ENCODE assay signal across 14 cellular contexts in the genomic region with DNA sequence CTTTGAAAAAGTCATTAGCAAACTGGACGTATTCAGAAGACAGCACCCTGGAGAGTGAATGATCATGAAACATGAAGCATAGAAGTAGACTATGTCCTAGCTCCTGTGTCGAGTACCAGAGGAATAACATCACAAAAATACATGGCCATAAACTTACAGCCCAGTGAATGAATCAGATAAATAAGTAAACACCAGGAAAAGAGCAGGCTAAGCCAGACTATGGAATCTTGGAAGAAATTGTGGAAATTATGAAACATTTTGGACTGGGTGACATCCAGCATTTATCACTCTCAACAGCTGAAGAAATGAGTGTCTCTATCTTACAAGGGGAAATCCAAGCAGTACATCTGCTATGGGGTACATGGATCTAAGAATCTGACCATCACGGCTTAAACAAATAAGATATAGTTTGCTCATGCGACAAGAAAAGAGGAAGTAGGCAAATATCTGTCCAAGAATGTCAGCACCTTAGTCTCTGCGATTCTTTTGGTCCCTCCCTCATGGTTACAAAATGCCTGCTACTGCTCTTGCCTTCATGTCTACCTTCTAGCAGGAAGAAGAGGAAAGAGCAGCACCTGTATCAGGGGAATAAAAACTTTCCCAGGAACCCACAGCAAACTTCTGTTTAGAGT.
DNase-seq lines count a peak whose midpoint lies in the region; ATAC-seq and TF ChIP-seq lines count a peak whose summit lies in the region.
"Had no signal": no experiment of that assay in that cellular context is flagged by ENCODE, and none has a peak within 500 bp of the region (broad histone marks: within the 10 kb centered on the region; RNA-seq: fewer than 3 reads in every experiment).

No MANE protein-coding gene starts in this region.

- no peak overlapping the region for H3K4me3 ChIP-seq in colonic mucosa
- H3K4me3 ChIP-seq: coronary artery, esophagus squamous epithelium had no signal

- POLR2A ChIA-PET in activated CD8-positive, alpha-beta T cell treated with anti-CD3 and anti-CD28 coated beads for 36 hours (lab: Charles Lee), result no interaction called here
- POLR2A ChIA-PET in activated CD8-positive, alpha-beta T cell treated with anti-CD3 and anti-CD28 coated beads, Interleukin-2, amount 10 ng/mL, durations not matched to agents 7 days and 5 days (lab: Charles Lee), result no interaction called here

- no peaks in the 10 kb centered on the region for H3K36me3 ChIP-seq in colonic mucosa
- H3K36me3 ChIP-seq: esophagus squamous epithelium had no signal

- H3K4me3 Mint-ChIP-seq in activated CD8-positive, alpha-beta T cell treated with anti-CD3 and anti-CD28 coated beads for 36 hours, result no peak overlapping the region
- H3K4me3 Mint-ChIP-seq in activated CD8-positive, alpha-beta T cell treated with anti-CD3 and anti-CD28 coated beads, Interleukin-2, amount 10 ng/mL, durations not matched to agents 7 days and 5 days, result no peak overlapping the region
- H3K4me3 Mint-ChIP-seq: activated CD4-positive, alpha-beta memory T cell treated with anti-CD3 and anti-CD28 coated beads for 36 hours; stimulated activated effector memory CD8-positive, alpha-beta T cell treated with anti-CD3 and anti-CD28 coated beads, Interleukin-12 subunit alpha, Interleukin-12 subunit beta, amount 100 ng/mL, for 72 hours had no signal

- TF ChIP-seq CTCF in activated CD8-positive, alpha-beta T cell treated with anti-CD3 and anti-CD28 coated beads for 36 hours (IDR thresholded peaks at IDR 0.05), result no peak
- no peak for TF ChIP-seq CTCF in colonic mucosa (IDR thresholded peaks at IDR 0.05)

- no peak overlapping the region for H3K27ac ChIP-seq in colonic mucosa
- H3K27ac ChIP-seq: coronary artery, esophagus squamous epithelium had no signal

- no peak for TF ChIP-seq POLR2A in GM18505 (IDR thresholded peaks at IDR 0.05; ENCODE audit: borderline replicate concordance, extremely low read depth, insufficient read depth, insufficient read length)

- peaks cover 34% of the 10 kb centered on the region for H3K4me1 Mint-ChIP-seq in activated CD8-positive, alpha-beta T cell treated with anti-CD3 and anti-CD28 coated beads for 36 hours (ENCODE audit: low read depth)
- H3K4me1 Mint-ChIP-seq in activated CD8-positive, alpha-beta T cell treated with anti-CD3 and anti-CD28 coated beads, Interleukin-2, amount 10 ng/mL, durations not matched to agents 7 days and 5 days (ENCODE audit: low read depth), result peaks cover 12% of the 10 kb centered on the region

- CTCF ChIA-PET in activated CD8-positive, alpha-beta T cell treated with anti-CD3 and anti-CD28 coated beads for 36 hours (lab: Charles Lee), result no interaction called here
- CTCF ChIA-PET in activated CD8-positive, alpha-beta T cell treated with anti-CD3 and anti-CD28 coated beads, Interleukin-2, amount 10 ng/mL, durations not matched to agents 7 days and 5 days (lab: Charles Lee), result no interaction called here

- intact Hi-C loops in activated CD8-positive, alpha-beta T cell treated with anti-CD3 and anti-CD28 coated beads for 36 hours (cut with micrococcal nuclease), result loop anchor here (10.0 kb wide), 1 partner anchor 559 kb away; no protein-coding TSS in a partner anchor
- intact Hi-C loops in colonic mucosa (cut with DNase I), result no loop called here

- no peaks in the 10 kb centered on the region for H3K36me3 Mint-ChIP-seq in activated CD8-positive, alpha-beta T cell treated with anti-CD3 and anti-CD28 coated beads for 36 hours (ENCODE audit: low read depth)
- peaks cover 2% of the 10 kb centered on the region for H3K36me3 Mint-ChIP-seq in activated CD8-positive, alpha-beta T cell treated with anti-CD3 and anti-CD28 coated beads, Interleukin-2, amount 10 ng/mL, durations not matched to agents 7 days and 5 days (ENCODE audit: low read depth)
- H3K36me3 Mint-ChIP-seq: activated CD4-positive, alpha-beta memory T cell treated with anti-CD3 and anti-CD28 coated beads for 36 hours had no signal

- H3K9ac ChIP-seq in colonic mucosa (ENCODE audit: low read depth in 2 of 2, low read length in 2 of 2), result no peak overlapping the region

- H3K4me1 ChIP-seq in colonic mucosa, result no peaks in the 10 kb centered on the region

- no peak for DNase-seq in activated CD8-positive, alpha-beta T cell treated with anti-CD3 and anti-CD28 coated beads for 36 hours
- no peak for DNase-seq in activated CD8-positive, alpha-beta T cell treated with anti-CD3 and anti-CD28 coated beads, Interleukin-2, amount 10 ng/mL, durations not matched to agents 7 days and 5 days
- DNase-seq in NAMALWA (ENCODE audit: low spot score) (peak; percentile 30), germinal center (ENCODE audit: low spot score) (peak; percentile 15), colonic mucosa (no peak), NCI-H1105 (lab: John Stamatoyannopoulos, UW) (no peak)
- DNase-seq: activated CD4-positive, alpha-beta memory T cell treated with anti-CD3 and anti-CD28 coated beads for 36 hours; esophagus squamous epithelium; NCI-H1092 treated with DMSO at 0.1 percent for 48 hours; NCI-H526 treated with DMSO at 0.1 percent for 48 hours had no signal

- no peaks in the 10 kb centered on the region for H3K9me3 ChIP-seq in colonic mucosa
- H3K9me3 ChIP-seq: esophagus squamous epithelium had no signal

- H3K9me3 Mint-ChIP-seq in activated CD8-positive, alpha-beta T cell treated with anti-CD3 and anti-CD28 coated beads for 36 hours, result peaks cover 9% of the 10 kb centered on the region
- no peaks in the 10 kb centered on the region for H3K9me3 Mint-ChIP-seq in activated CD8-positive, alpha-beta T cell treated with anti-CD3 and anti-CD28 coated beads, Interleukin-2, amount 10 ng/mL, durations not matched to agents 7 days and 5 days (ENCODE audit: insufficient read depth)
- H3K9me3 Mint-ChIP-seq: activated CD4-positive, alpha-beta memory T cell treated with anti-CD3 and anti-CD28 coated beads for 36 hours; stimulated activated effector memory CD8-positive, alpha-beta T cell treated with anti-CD3 and anti-CD28 coated beads, Interleukin-12 subunit alpha, Interleukin-12 subunit beta, amount 100 ng/mL, for 72 hours had no signal

- ATAC-seq in activated CD8-positive, alpha-beta T cell treated with anti-CD3 and anti-CD28 coated beads for 36 hours, result no peak
- ATAC-seq in activated CD8-positive, alpha-beta T cell treated with anti-CD3 and anti-CD28 coated beads, Interleukin-2, amount 10 ng/mL, durations not matched to agents 7 days and 5 days, result no peak
- peak; percentile 49 for ATAC-seq in GM21526 (IDR thresholded peaks at IDR 0.05; ENCODE audit: low FRiP score, unreplicated experiment)
- no peak for ATAC-seq in GM18505 (IDR thresholded peaks at IDR 0.05; ENCODE audit: unreplicated experiment)
- ATAC-seq: stimulated activated effector memory CD8-positive, alpha-beta T cell treated with anti-CD3 and anti-CD28 coated beads, Interleukin-12 subunit alpha, Interleukin-12 subunit beta, amount 100 ng/mL, for 72 hours had no signal

- no peaks in the 10 kb centered on the region for H3K27me3 Mint-ChIP-seq in activated CD8-positive, alpha-beta T cell treated with anti-CD3 and anti-CD28 coated beads for 36 hours
- H3K27me3 Mint-ChIP-seq in activated CD8-positive, alpha-beta T cell treated with anti-CD3 and anti-CD28 coated beads, Interleukin-2, amount 10 ng/mL, durations not matched to agents 7 days and 5 days (ENCODE audit: low read depth), result no peaks in the 10 kb centered on the region
- H3K27me3 Mint-ChIP-seq: activated CD4-positive, alpha-beta memory T cell treated with anti-CD3 and anti-CD28 coated beads for 36 hours had no signal

- H3K27me3 ChIP-seq in colonic mucosa, result peaks cover 10% of the 10 kb centered on the region
- H3K27me3 ChIP-seq: esophagus squamous epithelium had no signal

- H3K27ac Mint-ChIP-seq in activated CD8-positive, alpha-beta T cell treated with anti-CD3 and anti-CD28 coated beads for 36 hours, result peak overlapping the region; percentile 46
- H3K27ac Mint-ChIP-seq in activated CD8-positive, alpha-beta T cell treated with anti-CD3 and anti-CD28 coated beads, Interleukin-2, amount 10 ng/mL, durations not matched to agents 7 days and 5 days, result no peak overlapping the region
- H3K27ac Mint-ChIP-seq: activated CD4-positive, alpha-beta memory T cell treated with anti-CD3 and anti-CD28 coated beads for 36 hours; stimulated activated effector memory CD8-positive, alpha-beta T cell treated with anti-CD3 and anti-CD28 coated beads, Interleukin-12 subunit alpha, Interleukin-12 subunit beta, amount 100 ng/mL, for 72 hours had no signal

Comparison
In these comparisons a context has a peak if more than half of its experiments do, and no peak if none do; other contexts are left out.
1. DNase-seq: peak in NAMALWA (single experiment) and germinal center (single experiment); none in activated CD8-positive, alpha-beta T cell treated with anti-CD3 and anti-CD28 coated beads for 36 hours (single experiment), activated CD8-positive, alpha-beta T cell treated with anti-CD3 and anti-CD28 coated beads, Interleukin-2, amount 10 ng/mL, durations not matched to agents 7 days and 5 days (single experiment), colonic mucosa (single experiment) and NCI-H1105 (single experiment).